ENCODE assay signal across 8 cellular contexts in genomic region chr11:122850076-122850631, GRCh38. TPM values are rescaled to one million over a fixed set of nuclear protein-coding genes. Genes with fewer than 3 reads are reported as not detected.
DNase-seq lines count a peak whose midpoint lies in the region; ATAC-seq and TF ChIP-seq lines count a peak whose summit lies in the region.

No MANE protein-coding gene starts in this region.

- TF ChIP-seq CTCF in brain microvascular endothelial cell (IDR thresholded peaks at IDR 0.05; ENCODE audit: low read depth, low read length, missing control alignments) (peak; percentile 19), neural progenitor cell (IDR thresholded peaks at IDR 0.05) (peak; percentile 5)

- no peak overlapping the region for H3K9ac ChIP-seq in neural progenitor cell

- H2AFZ ChIP-seq in neural progenitor cell (replicated peaks) = peak overlapping the region; percentile 2

- no peak overlapping the region for H3K27ac Mint-ChIP-seq in neural progenitor cell

- no peak for ATAC-seq in HG03457 (IDR thresholded peaks at IDR 0.05; ENCODE audit: unreplicated experiment)
- ATAC-seq in GM19397 (IDR thresholded peaks at IDR 0.05; ENCODE audit: unreplicated experiment) = no peak
- ATAC-seq in HG03095 (IDR thresholded peaks at IDR 0.05; ENCODE audit: unreplicated experiment) = no peak

- peak overlapping the region; percentile 31 for H3K4me3 Mint-ChIP-seq in neural progenitor cell

- H3K27me3 ChIP-seq in brain microvascular endothelial cell (replicated peaks) (no peaks in the 10 kb centered on the region), neural progenitor cell (no peaks in the 10 kb centered on the region)

- in situ Hi-C loops in brain microvascular endothelial cell (cut with HindIII; ENCODE audit: low pct_ligation_motif_present, low sequenced_read_pairs) = loop anchor here (10.0 kb wide), 1 partner anchor 215 kb away; no protein-coding TSS in a partner anchor

- H3F3A ChIP-seq in neural progenitor cell (ENCODE audit: low read depth) = peaks cover 5% of the 10 kb centered on the region

- peak overlapping the region; percentile 68 for H3K27ac ChIP-seq in brain microvascular endothelial cell
- no peak overlapping the region for H3K27ac ChIP-seq in neural progenitor cell

- peaks cover 30% of the 10 kb centered on the region for H3K4me1 Mint-ChIP-seq in neural progenitor cell

- H3K4me1 ChIP-seq in neural progenitor cell = peaks cover 24% of the 10 kb centered on the region

- no peak overlapping the region for H3K4me3 ChIP-seq in brain microvascular endothelial cell (ENCODE audit: low read depth, low read length)
- H3K4me3 ChIP-seq in neural progenitor cell = no peak overlapping the region

- no peaks in the 10 kb centered on the region for H3K9me3 ChIP-seq in neural progenitor cell (ENCODE audit: low read depth)

- DNase-seq in GM03348 (ENCODE audit: low spot score) (peak; percentile 13), brain microvascular endothelial cell (peak; percentile 72), neural progenitor cell (ENCODE audit: low spot score) (no peak), NCI-H187 treated with DMSO at 0.1 percent for 48 hours (lab: John Stamatoyannopoulos, UW) (no peak)

- peak overlapping the region; percentile 7 for H3K4me2 ChIP-seq in neural progenitor cell

- no peaks in the 10 kb centered on the region for H3K36me3 Mint-ChIP-seq in neural progenitor cell

- H3K36me3 ChIP-seq in brain microvascular endothelial cell (replicated peaks) (no peaks in the 10 kb centered on the region), neural progenitor cell (no peaks in the 10 kb centered on the region)

- H4K20me1 ChIP-seq in neural progenitor cell (ENCODE audit: low read depth) = no peaks in the 10 kb centered on the region

- no peaks in the 10 kb centered on the region for H3K27me3 Mint-ChIP-seq in neural progenitor cell (ENCODE audit: insufficient read depth, low read depth)

- H3K79me2 ChIP-seq in neural progenitor cell (ENCODE audit: low read depth) = no peaks in the 10 kb centered on the region

- no peaks in the 10 kb centered on the region for H3K9me3 Mint-ChIP-seq in neural progenitor cell

TF ChIP-seq in PFSK-1, 5 proteins besides CTCF, POLR2A, EP300 and RAD21:
- TF ChIP-seq SIN3A (IDR thresholded peaks at IDR 0.05; ENCODE audit: borderline replicate concordance, insufficient read depth, low read length) (0 out of 2 replicates have a peak, but pooled peaks have one; percentile 44), FOXP2 (optimal IDR thresholded peaks at IDR 0.05; ENCODE audit: borderline replicate concordance, extremely low read depth, extremely low read length, insufficient read depth) (no peak)

RNA-seq across cellular contexts. Expression of gene CRTAM, which starts 11.9 kb away (rescaled TPM):
- polyA plus RNA-seq in PFSK-1 (2012; ENCODE audit: insufficient read length, low read depth) = not detected
- not detected in 2 replicates for total RNA-seq in neural progenitor cell (ENCODE audit: low replicate concordance)

RNA-seq across cellular contexts. Expression of gene JHY, which starts 32.4 kb away (rescaled TPM):
- not detected for polyA plus RNA-seq in PFSK-1 (2012; ENCODE audit: insufficient read length, low read depth)
- 0.69 and 1.4 TPM in 2 replicates for total RNA-seq in neural progenitor cell (ENCODE audit: low replicate concordance)

Comparison
In these comparisons a context has a peak if more than half of its experiments do, and no peak if none do; other contexts are left out.
1. DNase-seq: peak in GM03348 (single experiment) and brain microvascular endothelial cell (single experiment); none in neural progenitor cell (single experiment) and NCI-H187 treated with DMSO at 0.1 percent for 48 hours (single experiment).